Comparison of ENCODE assay signal across 11 cellular contexts in the genomic region with DNA sequence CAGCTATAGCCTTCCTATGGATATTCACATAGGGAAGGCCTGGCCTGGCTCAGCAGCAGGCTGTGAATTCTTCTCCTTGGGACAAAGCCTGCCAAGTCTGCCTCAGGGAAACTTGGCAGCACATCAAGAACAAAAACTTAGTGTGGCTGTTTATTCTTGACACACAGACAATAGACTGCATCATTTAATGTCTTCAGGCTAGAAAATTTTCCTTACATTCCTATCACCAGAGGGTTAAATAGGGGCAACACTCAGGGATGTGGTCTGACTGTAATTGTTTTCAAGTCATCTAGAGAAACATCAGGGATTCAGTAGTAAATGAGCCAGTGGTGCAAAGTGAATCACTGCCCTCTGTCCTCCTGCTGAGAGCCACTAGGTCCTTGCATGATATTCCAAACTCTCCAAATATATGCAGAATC.
DNase-seq lines count a peak whose midpoint lies in the region; ATAC-seq, FAIRE-seq and TF ChIP-seq lines count a peak whose summit lies in the region.
"Had no signal": no experiment of that assay in that cellular context is flagged by ENCODE, and none has a peak within 500 bp of the region (broad histone marks: within the 10 kb centered on the region; RNA-seq: fewer than 3 reads in every experiment).

No MANE protein-coding gene starts in this region.

- no peak overlapping the region for H3K27ac Mint-ChIP-seq in endodermal cell
- H3K27ac Mint-ChIP-seq: activated T-helper 17 cell treated with anti-CD3 and anti-CD28 coated beads, Interleukin-2, amount 50 U/mL, for 72 hours had no signal

- peak; percentile 0 to 29; a peak in 2 of 5 replicates for TF ChIP-seq RAD21 in A549 (conservative IDR thresholded peaks at IDR 0.05 in 1 of 2, IDR thresholded peaks at IDR 0.05 in 1 of 2)

- no peaks in the 10 kb centered on the region for H3K9me3 Mint-ChIP-seq in endodermal cell

- POLR2A ChIA-PET in A549 (lab: Yijun Ruan, JAX) = no interaction called here

- peaks cover 11% of the 10 kb centered on the region for H3K4me1 Mint-ChIP-seq in endodermal cell
- H3K4me1 Mint-ChIP-seq: activated T-helper 17 cell treated with anti-CD3 and anti-CD28 coated beads, Interleukin-2, amount 50 U/mL, for 72 hours had no signal

- peaks cover 9% of the 10 kb centered on the region for H3K27me3 Mint-ChIP-seq in endodermal cell (ENCODE audit: insufficient read depth)
- H3K27me3 Mint-ChIP-seq: activated T-helper 17 cell treated with anti-CD3 and anti-CD28 coated beads, Interleukin-2, amount 50 U/mL, for 72 hours had no signal

- FAIRE-seq in A549 (lab: Jason Lieb, UNC) = no peak

- no peaks in the 10 kb centered on the region for H3K36me3 Mint-ChIP-seq in endodermal cell (ENCODE audit: low read depth)

- peak; percentile 25 to 66; a peak in 1 of 5 replicates for TF ChIP-seq EP300 in A549 (IDR thresholded peaks at IDR 0.05)

- H3K9me3 ChIP-seq in A549 (no peaks in the 10 kb centered on the region), endodermal cell (ENCODE audit: control insufficient read depth, low read length) (no peaks in the 10 kb centered on the region)

- no peaks in the 10 kb centered on the region for H3K27me3 ChIP-seq in endodermal cell (ENCODE audit: control insufficient read depth, insufficient read depth, low read length, poor library complexity, severe bottlenecking)

- CTCF ChIA-PET in A549 (lab: Yijun Ruan, JAX) = no interaction called here

- peak overlapping the region; percentile 49 for H3K4me2 ChIP-seq in A549

- peak in 1 of 2 experiments; percentile 76 for DNase-seq in A549 (ENCODE audit: low read depth in 1 of 2, low spot score in 1 of 2)
- peak; percentile 99 for DNase-seq in M059J (ENCODE audit: low read depth)
- peak; percentile 54 for DNase-seq in endodermal cell
- peak; percentile 28 for DNase-seq in middle frontal gyrus (ENCODE audit: extremely low spot score, low spot score)
- DNase-seq in DMS153 treated with DMSO at 0.1 percent for 48 hours (lab: John Stamatoyannopoulos, UW; ENCODE audit: unreplicated experiment) = no peak
- DNase-seq: AML-193, NCI-H526 treated with DMSO at 0.1 percent for 48 hours had no signal

- H3K27ac ChIP-seq in A549 (peak overlapping the region; percentile 78 to 80), endodermal cell (ENCODE audit: low read depth, low read length) (peak overlapping the region; percentile 95)

- H3K9ac ChIP-seq in endodermal cell (ENCODE audit: extremely low read depth, low read length, poor library complexity, severe bottlenecking) = no peak overlapping the region

- H3K36me3 ChIP-seq in endodermal cell (ENCODE audit: control insufficient read depth, insufficient read depth, low read length) = no peaks in the 10 kb centered on the region

- TF ChIP-seq CTCF in A549 (IDR thresholded peaks at IDR 0.05) = no peak
- TF ChIP-seq CTCF in endodermal cell (conservative IDR thresholded peaks at IDR 0.05) = no peak

- H3K4me3 Mint-ChIP-seq in endodermal cell = no peak overlapping the region
- H3K4me3 Mint-ChIP-seq: activated T-helper 17 cell treated with anti-CD3 and anti-CD28 coated beads, Interleukin-2, amount 50 U/mL, for 72 hours had no signal

- ATAC-seq in A549 = peak; percentile 75 to 81
- ATAC-seq in HG03196 (IDR thresholded peaks at IDR 0.05; ENCODE audit: unreplicated experiment) = no peak
- ATAC-seq in HG03175 (IDR thresholded peaks at IDR 0.05; ENCODE audit: unreplicated experiment) = no peak
- ATAC-seq in GM19455 (IDR thresholded peaks at IDR 0.05; ENCODE audit: unreplicated experiment) = no peak
- ATAC-seq: activated T-helper 17 cell treated with anti-CD3 and anti-CD28 coated beads, Interleukin-2, amount 50 U/mL, for 72 hours had no signal

- H3K4me3 ChIP-seq in A549 = no peak overlapping the region
- H3K4me3 ChIP-seq in endodermal cell (ENCODE audit: low read length) = no peak overlapping the region

- TF ChIP-seq POLR2A in A549 (IDR thresholded peaks at IDR 0.05; ENCODE audit: low read length) = no peak

- peaks cover 87% of the 10 kb centered on the region for H3K4me1 ChIP-seq in A549
- H3K4me1 ChIP-seq in endodermal cell (ENCODE audit: control insufficient read depth, insufficient read depth, low read length) = peaks cover 10% of the 10 kb centered on the region

TF ChIP-seq in A549, 52 proteins besides CTCF, POLR2A, EP300 and RAD21 (continues in another document):
- no peak for TF ChIP-seq HDAC2 (IDR thresholded peaks at IDR 0.05)
- no peak for TF ChIP-seq PHF8 (IDR thresholded peaks at IDR 0.05; ENCODE audit: borderline replicate concordance, low read depth)
- TF ChIP-seq JUNB (IDR thresholded peaks at IDR 0.05) = peak; percentile 52
- TF ChIP-seq, protein P1, sequence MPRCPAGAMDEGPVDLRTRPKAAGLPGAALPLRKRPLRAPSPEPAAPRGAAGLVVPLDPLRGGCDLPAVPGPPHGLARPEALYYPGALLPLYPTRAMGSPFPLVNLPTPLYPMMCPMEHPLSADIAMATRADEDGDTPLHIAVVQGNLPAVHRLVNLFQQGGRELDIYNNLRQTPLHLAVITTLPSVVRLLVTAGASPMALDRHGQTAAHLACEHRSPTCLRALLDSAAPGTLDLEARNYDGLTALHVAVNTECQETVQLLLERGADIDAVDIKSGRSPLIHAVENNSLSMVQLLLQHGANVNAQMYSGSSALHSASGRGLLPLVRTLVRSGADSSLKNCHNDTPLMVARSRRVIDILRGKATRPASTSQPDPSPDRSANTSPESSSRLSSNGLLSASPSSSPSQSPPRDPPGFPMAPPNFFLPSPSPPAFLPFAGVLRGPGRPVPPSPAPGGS (IDR thresholded peaks at IDR 0.05) = no peak
- TF ChIP-seq RFX5 (IDR thresholded peaks at IDR 0.05) = no peak
- no peak for TF ChIP-seq NPAS2 (CRISPR knock-in tag; IDR thresholded peaks at IDR 0.05; ENCODE audit: borderline replicate concordance)
- no peak for TF ChIP-seq ZC3H11A (IDR thresholded peaks at IDR 0.05)
- no peak for TF ChIP-seq POLR2AphosphoS2 (conservative IDR thresholded peaks at IDR 0.05; ENCODE audit: low read length)
- no peak; a peak in 1 of 4 replicates for TF ChIP-seq CEBPB (IDR thresholded peaks at IDR 0.05)
- no peak for TF ChIP-seq EHMT2 (IDR thresholded peaks at IDR 0.05; ENCODE audit: low read depth)
- TF ChIP-seq TP53 (CRISPR knock-in tag; IDR thresholded peaks at IDR 0.05) = no peak
- no peak for TF ChIP-seq ZFP36 (IDR thresholded peaks at IDR 0.05; ENCODE audit: borderline replicate concordance, partially characterized antibody)
- no peak for TF ChIP-seq RNF2 (IDR thresholded peaks at IDR 0.05; ENCODE audit: borderline replicate concordance, low read depth)
- TF ChIP-seq HOXB13 (CRISPR knock-in tag; IDR thresholded peaks at IDR 0.05; ENCODE audit: low read depth) = no peak
- no peak for TF ChIP-seq RCOR1 (IDR thresholded peaks at IDR 0.05; ENCODE audit: low read depth, low read length)
- peak; percentile 78; the same call in 1 of the 2 replicates for TF ChIP-seq GATA3 (IDR thresholded peaks at IDR 0.05; ENCODE audit: borderline replicate concordance)
- TF ChIP-seq MYC (IDR thresholded peaks at IDR 0.05; ENCODE audit: borderline replicate concordance, low read length) = no peak
- TF ChIP-seq FOSL2 (IDR thresholded peaks at IDR 0.05) = 0 out of 2 replicates have a peak, but pooled peaks have one; percentile 14
- TF ChIP-seq FOSL2 (CRISPR knock-in tag; IDR thresholded peaks at IDR 0.05) = peak; percentile 56
- TF ChIP-seq, protein P2, sequence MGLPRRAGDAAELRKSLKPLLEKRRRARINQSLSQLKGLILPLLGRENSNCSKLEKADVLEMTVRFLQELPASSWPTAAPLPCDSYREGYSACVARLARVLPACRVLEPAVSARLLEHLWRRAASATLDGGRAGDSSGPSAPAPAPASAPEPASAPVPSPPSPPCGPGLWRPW (IDR thresholded peaks at IDR 0.05) = no peak
- no peak for TF ChIP-seq BHLHE40 (IDR thresholded peaks at IDR 0.05; ENCODE audit: low read depth, low read length)
- TF ChIP-seq RARB (CRISPR knock-in tag; IDR thresholded peaks at IDR 0.05) = no peak
- TF ChIP-seq, protein P3, sequence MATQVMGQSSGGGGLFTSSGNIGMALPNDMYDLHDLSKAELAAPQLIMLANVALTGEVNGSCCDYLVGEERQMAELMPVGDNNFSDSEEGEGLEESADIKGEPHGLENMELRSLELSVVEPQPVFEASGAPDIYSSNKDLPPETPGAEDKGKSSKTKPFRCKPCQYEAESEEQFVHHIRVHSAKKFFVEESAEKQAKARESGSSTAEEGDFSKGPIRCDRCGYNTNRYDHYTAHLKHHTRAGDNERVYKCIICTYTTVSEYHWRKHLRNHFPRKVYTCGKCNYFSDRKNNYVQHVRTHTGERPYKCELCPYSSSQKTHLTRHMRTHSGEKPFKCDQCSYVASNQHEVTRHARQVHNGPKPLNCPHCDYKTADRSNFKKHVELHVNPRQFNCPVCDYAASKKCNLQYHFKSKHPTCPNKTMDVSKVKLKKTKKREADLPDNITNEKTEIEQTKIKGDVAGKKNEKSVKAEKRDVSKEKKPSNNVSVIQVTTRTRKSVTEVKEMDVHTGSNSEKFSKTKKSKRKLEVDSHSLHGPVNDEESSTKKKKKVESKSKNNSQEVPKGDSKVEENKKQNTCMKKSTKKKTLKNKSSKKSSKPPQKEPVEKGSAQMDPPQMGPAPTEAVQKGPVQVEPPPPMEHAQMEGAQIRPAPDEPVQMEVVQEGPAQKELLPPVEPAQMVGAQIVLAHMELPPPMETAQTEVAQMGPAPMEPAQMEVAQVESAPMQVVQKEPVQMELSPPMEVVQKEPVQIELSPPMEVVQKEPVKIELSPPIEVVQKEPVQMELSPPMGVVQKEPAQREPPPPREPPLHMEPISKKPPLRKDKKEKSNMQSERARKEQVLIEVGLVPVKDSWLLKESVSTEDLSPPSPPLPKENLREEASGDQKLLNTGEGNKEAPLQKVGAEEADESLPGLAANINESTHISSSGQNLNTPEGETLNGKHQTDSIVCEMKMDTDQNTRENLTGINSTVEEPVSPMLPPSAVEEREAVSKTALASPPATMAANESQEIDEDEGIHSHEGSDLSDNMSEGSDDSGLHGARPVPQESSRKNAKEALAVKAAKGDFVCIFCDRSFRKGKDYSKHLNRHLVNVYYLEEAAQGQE (IDR thresholded peaks at IDR 0.05) = no peak
- TF ChIP-seq, protein P4, sequence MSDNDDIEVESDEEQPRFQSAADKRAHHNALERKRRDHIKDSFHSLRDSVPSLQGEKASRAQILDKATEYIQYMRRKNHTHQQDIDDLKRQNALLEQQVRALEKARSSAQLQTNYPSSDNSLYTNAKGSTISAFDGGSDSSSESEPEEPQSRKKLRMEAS (IDR thresholded peaks at IDR 0.05) = peak; percentile 34; the same call in 1 of the 2 replicates
- TF ChIP-seq SMC3 (IDR thresholded peaks at IDR 0.05) = peak; percentile 19; the same call in 1 of the 3 replicates
- no peak for TF ChIP-seq KDM1A (IDR thresholded peaks at IDR 0.05; ENCODE audit: low read depth)
- no peak for TF ChIP-seq FOSB (CRISPR knock-in tag; IDR thresholded peaks at IDR 0.05)
- TF ChIP-seq HOXB5 (CRISPR knock-in tag; IDR thresholded peaks at IDR 0.05) = no peak
- 0 out of 5 replicates have a peak, but pooled peaks of 1 of the 2 experiments have one; percentile 20 for TF ChIP-seq JUN (IDR thresholded peaks at IDR 0.05)
- no peak for TF ChIP-seq ZNF302 (CRISPR knock-in tag; IDR thresholded peaks at IDR 0.05)

Comparison
In these comparisons a context has a peak if more than half of its experiments do, and no peak if none do; other contexts are left out.
1. ATAC-seq: peak in A549 (2 of 2); none in HG03196 (single experiment), HG03175 (single experiment) and GM19455 (single experiment).